In the genomic region with DNA sequence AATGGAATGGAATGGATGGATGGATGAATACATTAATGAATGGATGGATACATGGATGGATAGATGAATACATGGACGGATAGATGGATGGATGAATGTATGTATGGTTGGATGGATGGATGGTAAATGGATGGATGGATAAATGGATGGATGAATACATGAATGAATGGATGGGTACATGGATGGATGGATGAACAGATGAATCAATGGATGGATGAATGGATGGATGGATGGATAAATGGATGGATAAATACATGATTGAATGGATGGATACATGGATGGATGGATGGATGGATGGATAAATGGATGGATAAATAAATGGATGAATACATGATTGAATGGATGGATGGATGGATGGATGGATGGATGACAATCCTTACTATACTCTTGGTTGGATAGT, we compare ENCODE assay signal across 2 cellular contexts.
TF ChIP-seq lines count a peak whose summit lies in the region.

No MANE protein-coding gene starts in this region.

TF ChIP-seq in HepG2, 621 proteins besides CTCF, POLR2A, EP300 and RAD21 (continues in another document):
- TF ChIP-seq TRIM22 (IDR thresholded peaks at IDR 0.05): peak; percentile 87; the same call in 1 of the 2 replicates
- no peak for TF ChIP-seq SP2 (CRISPR knock-in tag; IDR thresholded peaks at IDR 0.05)
- TF ChIP-seq ZNF318 (CRISPR knock-in tag; IDR thresholded peaks at IDR 0.05): no peak
- peak; percentile 82; the same call in 1 of the 2 replicates for TF ChIP-seq NBN (conservative IDR thresholded peaks at IDR 0.05)
- TF ChIP-seq KMT2B (CRISPR knock-in tag; IDR thresholded peaks at IDR 0.05): no peak
- TF ChIP-seq ZNF282 (IDR thresholded peaks at IDR 0.05; ENCODE audit: partially characterized antibody): peak; percentile 21
- TF ChIP-seq FOXK2 (IDR thresholded peaks at IDR 0.05): peak; percentile 42; the same call in 1 of the 2 replicates
- no peak for TF ChIP-seq ARID2 (CRISPR knock-in tag; IDR thresholded peaks at IDR 0.05; ENCODE audit: borderline replicate concordance)
- TF ChIP-seq FOXP1 (IDR thresholded peaks at IDR 0.05): 0 out of 2 replicates have a peak, but pooled peaks have one; percentile 40
- TF ChIP-seq FOXP1 (CRISPR knock-in tag; IDR thresholded peaks at IDR 0.05): no peak
- peak; percentile 62 for TF ChIP-seq PHB2 (IDR thresholded peaks at IDR 0.05; ENCODE audit: partially characterized antibody)
- TF ChIP-seq FOXA1 (IDR thresholded peaks at IDR 0.05): peak; percentile 61; the same call in 1 of the 2 replicates
- TF ChIP-seq FOXA1 (CRISPR knock-in tag; IDR thresholded peaks at IDR 0.05): no peak
- TF ChIP-seq LCORL (IDR thresholded peaks at IDR 0.05): peak; percentile 43; the same call in 1 of the 2 replicates
- TF ChIP-seq LCORL (CRISPR knock-in tag; IDR thresholded peaks at IDR 0.05): no peak
- TF ChIP-seq RBAK (CRISPR knock-in tag; IDR thresholded peaks at IDR 0.05): no peak
- no peak for TF ChIP-seq ZNF496 (CRISPR knock-in tag; IDR thresholded peaks at IDR 0.05; ENCODE audit: insufficient replicate concordance)
- no peak for TF ChIP-seq TCF7 (IDR thresholded peaks at IDR 0.05; ENCODE audit: low read depth)
- TF ChIP-seq PCBP2 (optimal IDR thresholded peaks at IDR 0.05; ENCODE audit: low read depth, low read length, poor library complexity, severe bottlenecking): no peak
- TF ChIP-seq RAD51 (IDR thresholded peaks at IDR 0.05; ENCODE audit: borderline replicate concordance): peak; percentile 7; the same call in 1 of the 2 replicates
- no peak for TF ChIP-seq ATF1 (CRISPR knock-in tag; IDR thresholded peaks at IDR 0.05)
- 0 out of 2 replicates have a peak, but pooled peaks have one; percentile 68 for TF ChIP-seq SOX6 (IDR thresholded peaks at IDR 0.05)
- no peak for TF ChIP-seq SOX6 (CRISPR knock-in tag; IDR thresholded peaks at IDR 0.05)

TF ChIP-seq in K562, 482 proteins besides CTCF, POLR2A, EP300 and RAD21:
- TF ChIP-seq MYBL2 (IDR thresholded peaks at IDR 0.05; ENCODE audit: low read depth) (no peak), MYBL2 (CRISPR knock-in tag; IDR thresholded peaks at IDR 0.05; ENCODE audit: borderline replicate concordance) (no peak), EHMT2 (IDR thresholded peaks at IDR 0.05) (0 out of 2 replicates have a peak, but pooled peaks have one; percentile 8)
